ENCODE assay signal across 18 cellular contexts in the genomic region with DNA sequence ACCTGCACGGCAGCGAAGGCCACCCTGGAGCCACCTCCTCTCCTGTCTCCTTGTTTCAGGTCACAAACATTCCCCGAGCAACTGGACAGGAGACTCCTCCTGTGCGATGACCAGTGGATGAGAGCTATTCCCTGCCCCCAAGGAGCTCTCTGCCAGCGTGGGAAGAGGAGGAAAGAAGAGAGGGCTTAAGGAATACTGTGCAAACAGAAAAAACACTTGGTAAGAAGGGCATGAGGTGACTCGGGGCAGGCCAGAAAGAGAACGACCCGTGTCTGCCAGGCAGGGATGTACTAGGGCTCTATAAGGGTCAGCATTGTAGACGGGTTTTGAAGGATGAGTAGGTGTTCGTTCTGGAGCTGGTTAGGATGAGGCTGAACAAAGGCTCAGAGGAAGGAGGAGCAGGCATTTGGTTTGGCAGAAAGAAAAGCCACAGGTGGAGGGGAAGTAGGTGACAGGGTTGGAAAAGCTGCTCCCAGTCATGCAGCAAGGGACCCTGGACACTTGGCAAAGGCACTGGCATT. TPM values are rescaled to one million over a fixed set of nuclear protein-coding genes. Genes with fewer than 3 reads are reported as not detected.
DNase-seq lines count a peak whose midpoint lies in the region; ATAC-seq and TF ChIP-seq lines count a peak whose summit lies in the region.
"Had no signal": no experiment of that assay in that cellular context is flagged by ENCODE, and none has a peak within 500 bp of the region (broad histone marks: within the 10 kb centered on the region; RNA-seq: fewer than 3 reads in every experiment).

No MANE protein-coding gene starts in this region.

- no peaks in the 10 kb centered on the region for H3K4me1 ChIP-seq in CD4-positive, CD25-positive, alpha-beta regulatory T cell (ENCODE audit: control insufficient read depth, insufficient read depth, low read length, poor library complexity, severe bottlenecking)
- H3K4me1 ChIP-seq in Panc1 (ENCODE audit: control insufficient read depth, insufficient read depth, low read length) (no peaks in the 10 kb centered on the region; the same call in 1 of the 2 replicates), osteoblast (ENCODE audit: insufficient read depth, low read length) (peaks cover 8% of the 10 kb centered on the region), tibial nerve (peaks cover 0 to 17% (median 0%) of the 10 kb centered on the region in 4 donors), testis (peaks cover 17% of the 10 kb centered on the region)

- H3K27me3 ChIP-seq in CD4-positive, CD25-positive, alpha-beta regulatory T cell (ENCODE audit: control insufficient read depth, insufficient read depth, low read length): no peaks in the 10 kb centered on the region
- H3K27me3 ChIP-seq in Panc1 (ENCODE audit: control insufficient read depth, insufficient read depth, low read length) (no peaks in the 10 kb centered on the region), osteoblast (ENCODE audit: insufficient read depth, low read length) (no peaks in the 10 kb centered on the region), tibial nerve (no peaks in the 10 kb centered on the region), testis (no peaks in the 10 kb centered on the region)
- H3K27me3 ChIP-seq: BLaER1, SJCRH30 had no signal

- no peak overlapping the region for H3K4me3 ChIP-seq in CD4-positive, CD25-positive, alpha-beta regulatory T cell (ENCODE audit: low read depth, low read length)
- no peak overlapping the region for H3K4me3 ChIP-seq in Panc1 (ENCODE audit: low read depth in 2 of 2, low read length in 2 of 2)
- H3K4me3 ChIP-seq in osteoblast (ENCODE audit: insufficient read depth, low read length): no peak overlapping the region
- no peak overlapping the region for H3K4me3 ChIP-seq in tibial nerve
- H3K4me3 ChIP-seq in testis: no peak overlapping the region
- H3K4me3 ChIP-seq: BLaER1, K562, SJCRH30 had no signal

- no peak for ATAC-seq in CD4-positive, CD25-positive, alpha-beta regulatory T cell (ENCODE audit: low read depth in 2 of 2)
- peak; percentile 26; the same call in 1 of the 2 replicates for ATAC-seq in Panc1
- ATAC-seq in HG03469 (IDR thresholded peaks at IDR 0.05; ENCODE audit: unreplicated experiment): no peak

- intact Hi-C loops in Panc1 (cut with micrococcal nuclease; ENCODE audit: unreplicated experiment) (no loop called here), testis (cut with DNase I; ENCODE audit: low total_unique reads) (no loop called here)

- DNase-seq in CD4-positive, CD25-positive, alpha-beta regulatory T cell: no peak
- DNase-seq in Panc1 (ENCODE audit: low read depth, low spot score) (no peak), endothelial cell (ENCODE audit: low spot score) (no peak), osteoblast (ENCODE audit: insufficient read length, low spot score, missing footprints) (peak; percentile 86), tibial nerve (ENCODE audit: low spot score in 2 of 2) (no peak), testis (no peak)
- DNase-seq: CD8-positive, alpha-beta memory T cell; DND-41; NCI-H1436; NCI-H2029; NCI-H2171; NCI-H446; NCI-H69; NK-92 treated with Interleukin-12 subunit alpha and Interleukin-12 subunit beta, amount 100 ng/mL, for 24 hours had no signal

- 77 to 87% methylated on average over 10 of the region's 10 CpGs for WGBS in tibial nerve, 2 donors
- WGBS in testis, 2 donors: 75 to 90% methylated on average over 10 of the region's 10 CpGs

- H3K36me3 Mint-ChIP-seq in CD4-positive, CD25-positive, alpha-beta regulatory T cell: peaks cover 32% of the 10 kb centered on the region
- peaks cover 9% of the 10 kb centered on the region for H3K36me3 Mint-ChIP-seq in endothelial cell (ENCODE audit: low read depth, unreplicated experiment)

- CTCF ChIA-PET in Panc1 (lab: Charles Lee): no interaction called here

- no peaks in the 10 kb centered on the region for H3K27me3 Mint-ChIP-seq in CD4-positive, CD25-positive, alpha-beta regulatory T cell
- H3K27me3 Mint-ChIP-seq in endothelial cell (ENCODE audit: unreplicated experiment): peaks cover 21% of the 10 kb centered on the region
- H3K27me3 Mint-ChIP-seq: CD8-positive, alpha-beta memory T cell had no signal

- H3K4me3 Mint-ChIP-seq in CD4-positive, CD25-positive, alpha-beta regulatory T cell: no peak overlapping the region
- no peak overlapping the region for H3K4me3 Mint-ChIP-seq in endothelial cell (ENCODE audit: unreplicated experiment)
- H3K4me3 Mint-ChIP-seq: CD8-positive, alpha-beta memory T cell had no signal

- peak overlapping the region in 2 of 3 donors; percentile 62 to 71 for H3K27ac Mint-ChIP-seq in CD4-positive, CD25-positive, alpha-beta regulatory T cell
- H3K27ac Mint-ChIP-seq in endothelial cell (ENCODE audit: unreplicated experiment): peak overlapping the region; percentile 58

- TF ChIP-seq EP300 in tibial nerve (IDR thresholded peaks at IDR 0.05): no peak

- peaks cover 0 to 30% (median 17%) of the 10 kb centered on the region in 4 donors for H3K4me1 Mint-ChIP-seq in CD4-positive, CD25-positive, alpha-beta regulatory T cell
- peaks cover 34% of the 10 kb centered on the region for H3K4me1 Mint-ChIP-seq in endothelial cell (ENCODE audit: unreplicated experiment)

- POLR2A ChIA-PET in Panc1 (lab: Charles Lee): no interaction called here

- H3K79me2 ChIP-seq in osteoblast (ENCODE audit: insufficient read depth, low read length): peaks cover 100% of the 10 kb centered on the region

- BruUV-seq in Panc1 (replicated peaks; lab: Mats Ljungman, UMichigan): no TSS peak

- H3K4me2 ChIP-seq in osteoblast (ENCODE audit: insufficient read depth, low read length): no peak overlapping the region
- H3K4me2 ChIP-seq: BLaER1 had no signal

- TF ChIP-seq POLR2A in tibial nerve (IDR thresholded peaks at IDR 0.05) (no peak), testis (IDR thresholded peaks at IDR 0.05) (no peak)

- H4K20me1 ChIP-seq in osteoblast (ENCODE audit: insufficient read depth, low read length): peaks cover 37% of the 10 kb centered on the region

- no peak overlapping the region for H3K27ac ChIP-seq in CD4-positive, CD25-positive, alpha-beta regulatory T cell (ENCODE audit: insufficient read depth, low read length, poor library complexity, severe bottlenecking)
- no peak overlapping the region for H3K27ac ChIP-seq in Panc1 (ENCODE audit: low read length)
- no peak overlapping the region for H3K27ac ChIP-seq in osteoblast (ENCODE audit: low read depth, low read length)
- H3K27ac ChIP-seq in tibial nerve: no peak overlapping the region
- peak overlapping the region in 1 of 2 donors; percentile 39 for H3K27ac ChIP-seq in testis
- H3K27ac ChIP-seq: BLaER1, SJCRH30 had no signal

- in situ Hi-C loops in Panc1 (cut with HindIII; ENCODE audit: low pct_unique_long_range_greater_than_20kb, low sequenced_read_pairs): no loop called here

- H3K9me3 Mint-ChIP-seq in CD4-positive, CD25-positive, alpha-beta regulatory T cell: no peaks in the 10 kb centered on the region
- no peaks in the 10 kb centered on the region for H3K9me3 Mint-ChIP-seq in endothelial cell (ENCODE audit: unreplicated experiment)
- H3K9me3 Mint-ChIP-seq: CD8-positive, alpha-beta memory T cell had no signal

- peaks cover 27% of the 10 kb centered on the region for H3K36me3 ChIP-seq in CD4-positive, CD25-positive, alpha-beta regulatory T cell (ENCODE audit: control insufficient read depth, insufficient read depth, low read length)
- H3K36me3 ChIP-seq in Panc1 (ENCODE audit: control insufficient read depth, insufficient read depth, low read length) (no peaks in the 10 kb centered on the region), osteoblast (ENCODE audit: insufficient read depth, low read length) (peaks cover 8% of the 10 kb centered on the region), tibial nerve (peaks cover 0 to 36% (median 0%) of the 10 kb centered on the region in 3 donors), testis (ENCODE audit: low read depth, missing control alignments) (no peaks in the 10 kb centered on the region)
- H3K36me3 ChIP-seq: SJCRH30 had no signal

- TF ChIP-seq CTCF in Panc1 (IDR thresholded peaks at IDR 0.05) (no peak), endothelial cell (IDR thresholded peaks at IDR 0.05; ENCODE audit: unreplicated experiment) (no peak), osteoblast (IDR thresholded peaks at IDR 0.05; ENCODE audit: extremely low read depth, low read depth, low read length) (no peak), tibial nerve (IDR thresholded peaks at IDR 0.05) (no peak), testis (IDR thresholded peaks at IDR 0.05) (no peak)

- H3K9me3 ChIP-seq in CD4-positive, CD25-positive, alpha-beta regulatory T cell (ENCODE audit: control insufficient read depth in 2 of 2, low read length in 2 of 2): no peaks in the 10 kb centered on the region
- H3K9me3 ChIP-seq in Panc1 (ENCODE audit: control insufficient read depth, insufficient read depth, low read depth, low read length): no peaks in the 10 kb centered on the region
- H3K9me3 ChIP-seq in osteoblast (ENCODE audit: low read depth, low read length): no peaks in the 10 kb centered on the region
- no peaks in the 10 kb centered on the region for H3K9me3 ChIP-seq in tibial nerve
- no peaks in the 10 kb centered on the region for H3K9me3 ChIP-seq in testis
- H3K9me3 ChIP-seq: BLaER1, SJCRH30 had no signal

- H2AFZ ChIP-seq in osteoblast (ENCODE audit: low read length): no peak overlapping the region

RNA-seq across cellular contexts. Expression of gene VAC14, which starts 11.0 kb away (rescaled TPM):
- 38.8 TPM for total RNA-seq in CD4-positive, CD25-positive, alpha-beta regulatory T cell
- polyA plus RNA-seq in CD4-positive, CD25-positive, alpha-beta regulatory T cell: 10 to 100 TPM; 27.0 to 33.6 (median 29.1) TPM
- total RNA-seq in Panc1 (2021; ENCODE audit: unreplicated experiment) (37.9 TPM), endothelial cell (ENCODE audit: unreplicated experiment) (35.6 TPM), osteoblast (72.7 and 83.7 TPM in 2 replicates), tibial nerve (10 to 100 TPM; 25.7 to 49.5 (median 40.4) TPM), testis (10 to 100 TPM; 61.8 to 80.5 TPM)
- 37.7 TPM for polyA plus RNA-seq in Panc1 (2012; ENCODE audit: insufficient read length)
- polyA plus RNA-seq in testis (ENCODE audit: insufficient read depth, low read depth, low replicate concordance): 41.0 TPM
